In the genomic region with DNA sequence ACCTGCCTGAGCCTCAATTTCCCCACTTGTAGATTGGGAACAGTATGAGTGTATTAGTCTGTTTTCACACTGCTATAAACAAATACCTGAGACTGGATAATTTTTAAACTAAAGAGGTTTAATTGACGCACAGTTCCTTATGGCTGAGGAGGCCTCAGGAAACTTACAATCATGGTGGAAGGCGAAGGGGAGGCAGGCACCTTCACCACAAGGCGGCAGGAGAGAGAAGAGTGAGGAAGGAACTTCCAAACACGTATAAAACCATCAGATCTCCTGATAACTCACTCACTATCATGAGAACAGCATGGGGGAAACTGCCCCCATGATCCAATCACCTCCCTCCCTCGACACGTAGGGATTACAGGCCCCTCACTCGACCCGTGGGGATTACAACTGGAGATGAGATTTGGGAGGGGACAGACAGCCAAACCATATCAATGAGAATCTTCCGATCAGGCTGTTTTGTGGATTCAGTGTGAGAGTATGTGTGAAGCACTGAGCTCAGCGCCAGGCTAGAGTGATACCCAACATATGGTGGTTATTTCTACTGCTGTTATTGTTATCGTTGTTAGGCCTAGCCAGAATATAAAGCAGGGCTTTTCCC, we compare ENCODE assay signal across 19 cellular contexts. TPM values are rescaled to one million over a fixed set of nuclear protein-coding genes. Genes with fewer than 3 reads are reported as not detected.
DNase-seq lines count a peak whose midpoint lies in the region; ATAC-seq and TF ChIP-seq lines count a peak whose summit lies in the region.
"Had no signal": no experiment of that assay in that cellular context is flagged by ENCODE, and none has a peak within 500 bp of the region (broad histone marks: within the 10 kb centered on the region; RNA-seq: fewer than 3 reads in every experiment).

No MANE protein-coding gene starts in this region.

- H4K5ac ChIP-seq in IMR-90 (ENCODE audit: low read depth, low read length) (no peak overlapping the region), mesendoderm (ENCODE audit: low read length) (no peak overlapping the region)

- TF ChIP-seq POLR2A in IMR-90 (IDR thresholded peaks at IDR 0.05; ENCODE audit: low read depth, low read length) (no peak), upper lobe of left lung (IDR thresholded peaks at IDR 0.05) (no peak)

- H3K4me1 ChIP-seq in BE2C (no peaks in the 10 kb centered on the region), IMR-90 (ENCODE audit: control insufficient read depth, insufficient read depth, low read length) (no peaks in the 10 kb centered on the region), mesendoderm (ENCODE audit: control insufficient read depth, low read depth, low read length) (no peaks in the 10 kb centered on the region), upper lobe of left lung (no peaks in the 10 kb centered on the region)
- H3K4me1 ChIP-seq: colonic mucosa had no signal

- H2BK120ac ChIP-seq in IMR-90 (ENCODE audit: low read depth, low read length), result no peak overlapping the region
- H2BK120ac ChIP-seq in mesendoderm (ENCODE audit: low read depth, low read length), result no peak overlapping the region

- no peak overlapping the region for H3K4ac ChIP-seq in IMR-90 (ENCODE audit: low read depth, low read length)
- no peak overlapping the region for H3K4ac ChIP-seq in mesendoderm (ENCODE audit: low read depth, low read length)

- no peak overlapping the region for H2BK5ac ChIP-seq in IMR-90 (ENCODE audit: low read depth, low read length, poor library complexity, severe bottlenecking)
- no peak overlapping the region for H2BK5ac ChIP-seq in mesendoderm (ENCODE audit: low read length)

- no peaks in the 10 kb centered on the region for H4K20me1 ChIP-seq in IMR-90 (ENCODE audit: insufficient read depth, low read length)

- H3K56ac ChIP-seq in IMR-90 (ENCODE audit: extremely low read depth, insufficient read depth, low read length) (no peak overlapping the region), mesendoderm (ENCODE audit: low read length) (no peak overlapping the region)

- H3K4me3 ChIP-seq in BE2C (ENCODE audit: low read depth, low read length) (no peak overlapping the region), IMR-90 (ENCODE audit: insufficient read depth, low read depth, low read length) (no peak overlapping the region), cardiac fibroblast (replicated peaks in 1 of 2; ENCODE audit: low read depth in 2 of 2, low read length in 2 of 2) (no peak overlapping the region), mesendoderm (ENCODE audit: low read length) (no peak overlapping the region), upper lobe of left lung (no peak overlapping the region)
- H3K4me3 ChIP-seq: colonic mucosa, lung had no signal

- H3K36me3 ChIP-seq in BE2C, result no peaks in the 10 kb centered on the region
- no peaks in the 10 kb centered on the region for H3K36me3 ChIP-seq in IMR-90 (ENCODE audit: control insufficient read depth, insufficient read depth, low read length)
- H3K36me3 ChIP-seq in mesendoderm (ENCODE audit: control insufficient read depth, insufficient read depth, low read length), result no peaks in the 10 kb centered on the region
- H3K36me3 ChIP-seq in upper lobe of left lung, result no peaks in the 10 kb centered on the region
- H3K36me3 ChIP-seq: colonic mucosa had no signal

- WGBS in IMR-90 (ENCODE audit: extremely low coverage in 2 of 2, insufficient read length in 1 of 2), 2 experiments, result no CpG with 5 or more reads among the region's 11 CpGs
- WGBS in mesendoderm (ENCODE audit: extremely low coverage, insufficient coverage, low lambda C conversion rate), result no CpG with 5 or more reads among the region's 11 CpGs
- 52 to 60% methylated on average over 11 of the region's 11 CpGs for WGBS in upper lobe of left lung, 2 donors

- H2BK15ac ChIP-seq in IMR-90 (ENCODE audit: low read depth, low read length) (no peak overlapping the region), mesendoderm (replicated peaks; ENCODE audit: low read depth) (no peak overlapping the region)

- intact Hi-C loops in IMR-90 (cut with micrococcal nuclease), result loop anchor here (5.0 kb wide), 1 partner anchor 183 kb away; no protein-coding TSS in a partner anchor

- TF ChIP-seq RAD21 in IMR-90 (IDR thresholded peaks at IDR 0.05; ENCODE audit: low read length), result no peak

- DNase-seq in BE2C (no peak), IMR-90 (no peak), cardiac fibroblast (ENCODE audit: low read depth in 2 of 2) (no peak), mesendoderm (peak; percentile 98), upper lobe of left lung (no peak), superior temporal gyrus (ENCODE audit: extremely low spot score) (no peak)
- DNase-seq: activated CD4-positive, CD25-positive, alpha-beta regulatory T cell treated with anti-CD3 and anti-CD28 coated beads, Interleukin-2, amount 50 U/mL, for 72 hours; activated effector memory CD4-positive, alpha-beta T cell treated with Interleukin-2 at 50 U/mL for 16 hours; colonic mucosa; naive thymus-derived CD4-positive, alpha-beta T cell; NCI-H1105 treated with DMSO at 0.1 percent for 48 hours; NCI-H2171 treated with DMSO at 0.1 percent for 48 hours; retina; SHP77; T-helper 17 cell had no signal

- ATAC-seq in IMR-90 (ENCODE audit: low read depth) (no peak), HG02642 (IDR thresholded peaks at IDR 0.05; ENCODE audit: poor library complexity, unreplicated experiment) (no peak), upper lobe of left lung (ENCODE audit: low FRiP score in 2 of 2) (no peak), GM19328 (IDR thresholded peaks at IDR 0.05; ENCODE audit: unreplicated experiment) (no peak)
- ATAC-seq: naive thymus-derived CD4-positive, alpha-beta T cell; T-helper 17 cell had no signal

- dilution Hi-C loops in IMR-90 (cut with HindIII; ENCODE audit: low sequenced_read_pairs, unreplicated experiment), result no loop called here

- H4K8ac ChIP-seq in IMR-90 (ENCODE audit: low read depth in 2 of 2, low read length in 2 of 2) (no peak overlapping the region), mesendoderm (ENCODE audit: low read depth, low read length) (no peak overlapping the region)

- no peak overlapping the region for H3K14ac ChIP-seq in IMR-90 (replicated peaks; ENCODE audit: low read depth, low read length)

- no peak overlapping the region for H3K4me2 ChIP-seq in IMR-90 (ENCODE audit: low read depth, low read length)
- no peak overlapping the region for H3K4me2 ChIP-seq in mesendoderm (ENCODE audit: low read length)

- no peak overlapping the region for H3K18ac ChIP-seq in IMR-90 (ENCODE audit: low read depth, low read length)
- H3K18ac ChIP-seq in mesendoderm (ENCODE audit: low read length), result no peak overlapping the region

- no TSS peak for BruUV-seq in IMR-90 (replicated peaks; lab: Mats Ljungman, UMichigan)

- no peaks in the 10 kb centered on the region for H3K79me2 ChIP-seq in mesendoderm (ENCODE audit: control insufficient read depth, insufficient read depth, low read length)

- CTCF ChIA-PET in IMR-90 (lab: Yijun Ruan, JAX), result interaction anchor here (0.5 kb wide), 1 partner anchor 73 kb away, joined by 4 read pairs; no protein-coding TSS in a partner anchor

- H2AK5ac ChIP-seq in IMR-90 (ENCODE audit: low read depth, low read length) (no peak overlapping the region), mesendoderm (ENCODE audit: low read length) (no peak overlapping the region)

- no peak overlapping the region for H2AK9ac ChIP-seq in IMR-90 (replicated peaks; ENCODE audit: low read depth, low read length, poor library complexity)

- H3K23ac ChIP-seq in IMR-90 (ENCODE audit: low read depth, low read length), result no peak overlapping the region
- H3K23ac ChIP-seq in mesendoderm (ENCODE audit: low read length), result no peak overlapping the region

- TF ChIP-seq CTCF in BE2C (IDR thresholded peaks at IDR 0.05; ENCODE audit: low read depth, low read length), result peak; percentile 50
- TF ChIP-seq CTCF in IMR-90 (conservative IDR thresholded peaks at IDR 0.05; ENCODE audit: low read depth, low read length), result 0 out of 2 replicates have a peak, but pooled peaks have one; percentile 5
- peak; percentile 22 for TF ChIP-seq CTCF in cardiac fibroblast (IDR thresholded peaks at IDR 0.05; ENCODE audit: low read depth, low read length)
- TF ChIP-seq CTCF in upper lobe of left lung (IDR thresholded peaks at IDR 0.05), result no peak

- no peak overlapping the region for H2BK20ac ChIP-seq in IMR-90 (ENCODE audit: low read depth, low read length)

- H3K27ac ChIP-seq in IMR-90 (ENCODE audit: insufficient read depth, low read length), result no peak overlapping the region
- no peak overlapping the region for H3K27ac ChIP-seq in mesendoderm (ENCODE audit: low read depth, low read length)
- no peak overlapping the region for H3K27ac ChIP-seq in upper lobe of left lung
- H3K27ac ChIP-seq: colonic mucosa had no signal

- no peak overlapping the region for H2AFZ ChIP-seq in IMR-90 (replicated peaks; ENCODE audit: low read length, poor library complexity)

- no peak for TF ChIP-seq EP300 in upper lobe of left lung (IDR thresholded peaks at IDR 0.05)

- H3K9me3 ChIP-seq in BE2C, result peaks cover 2% of the 10 kb centered on the region; the same call in 1 of the 2 replicates
- no peaks in the 10 kb centered on the region for H3K9me3 ChIP-seq in IMR-90 (ENCODE audit: control insufficient read depth, insufficient read depth, low read length)
- H3K9me3 ChIP-seq in upper lobe of left lung, result no peaks in the 10 kb centered on the region
- H3K9me3 ChIP-seq: colonic mucosa had no signal

- H3K27me3 ChIP-seq in BE2C (peaks cover 5% of the 10 kb centered on the region), IMR-90 (ENCODE audit: control insufficient read depth, insufficient read depth, low read length) (peaks cover 23% of the 10 kb centered on the region), mesendoderm (ENCODE audit: insufficient read depth, low read length, poor library complexity) (no peaks in the 10 kb centered on the region), upper lobe of left lung (no peaks in the 10 kb centered on the region)

- H3K9ac ChIP-seq in IMR-90 (ENCODE audit: low read depth, low read length) (no peak overlapping the region), mesendoderm (ENCODE audit: low read length) (no peak overlapping the region)

- no peak overlapping the region for H4K91ac ChIP-seq in IMR-90 (ENCODE audit: insufficient read depth, low read depth, low read length)

- in situ Hi-C loops in IMR-90 (cut with MboI; ENCODE audit: low sequenced_read_pairs), result no loop called here

- H3K9me1 ChIP-seq in IMR-90 (ENCODE audit: insufficient read depth, low read length), result no peaks in the 10 kb centered on the region

- H3K79me1 ChIP-seq in IMR-90 (ENCODE audit: low read depth in 1 of 2, low read length in 2 of 2), result no peaks in the 10 kb centered on the region
- no peaks in the 10 kb centered on the region for H3K79me1 ChIP-seq in mesendoderm (ENCODE audit: low read length)

- POLR2A ChIA-PET in IMR-90 (lab: Charles Lee; ENCODE audit: unreplicated experiment), result no interaction called here

TF ChIP-seq in IMR-90, 13 proteins besides CTCF, POLR2A, EP300 and RAD21 (continues in another document):
- no peak for TF ChIP-seq MAZ (IDR thresholded peaks at IDR 0.05; ENCODE audit: borderline replicate concordance, low read depth, low read length)

RNA-seq across cellular contexts. Expression of gene LMX1B, which starts 14.6 kb away (rescaled TPM):
- polyA plus RNA-seq in BE2C (2012; ENCODE audit: insufficient read depth, insufficient read length, low read depth), result not detected
- total RNA-seq in IMR-90 (2012; rRNA removed), result not detected in 2 replicates
- not detected in 2 replicates for polyA plus RNA-seq in IMR-90 (2012; rRNA removed)
- polyA plus RNA-seq in IMR-90 (2012; cell fraction: cytosol; rRNA removed), result not detected in 2 replicates
- not detected in 2 replicates for polyA plus RNA-seq in IMR-90 (2012; cell fraction: nucleus; rRNA removed; ENCODE audit: low replicate concordance)
- 0.53 TPM for polyA plus RNA-seq in mesendoderm (2013, experiment 1 of 2)
- polyA plus RNA-seq in mesendoderm (2013, experiment 2 of 2), result 0.45 TPM
- total RNA-seq in upper lobe of left lung, result under 1 TPM in 2 of 6 donors, not detected in 4; 0.14 to 0.40 TPM
- total RNA-seq: endothelial cell of umbilical vein; naive thymus-derived CD4-positive, alpha-beta T cell; T-helper 17 cell had no signal
- polyA plus RNA-seq: endothelial cell of umbilical vein; naive thymus-derived CD4-positive, alpha-beta T cell had no signal

Comparison
In these comparisons a context has a peak if more than half of its experiments do, and no peak if none do; other contexts are left out.
1. CTCF ChIP-seq: peak in BE2C (single experiment), IMR-90 (single experiment) and cardiac fibroblast (single experiment); none in upper lobe of left lung (0 of 6).